ENCODE assay signal across 11 cellular contexts in genomic region chr17:77422104-77422782, GRCh38.
DNase-seq lines count a peak whose midpoint lies in the region; FAIRE-seq and TF ChIP-seq lines count a peak whose summit lies in the region.
"Had no signal": no experiment of that assay in that cellular context is flagged by ENCODE, and none has a peak within 500 bp of the region (broad histone marks: within the 10 kb centered on the region; RNA-seq: fewer than 3 reads in every experiment).

No MANE protein-coding gene starts in this region.

- H3K27ac ChIP-seq in WERI-Rb-1 = peak overlapping the region; percentile 70
- H3K27ac ChIP-seq in kidney (ENCODE audit: low read depth in 2 of 2, low read length in 2 of 2) = peak overlapping the region; percentile 16 to 50
- H3K27ac ChIP-seq in spleen = peak overlapping the region in 7 of 8 donors; percentile 27 to 92 (median 58)
- peak overlapping the region in 1 of 2 donors; percentile 29 for H3K27ac ChIP-seq in small intestine (ENCODE audit: low read depth in 1 of 2, low read length in 1 of 2)

- H3K27me3 ChIP-seq in WERI-Rb-1 (ENCODE audit: insufficient read depth, low read depth, severe bottlenecking) (no peaks in the 10 kb centered on the region), spleen (replicated peaks in 1 of 7) (no peaks in the 10 kb centered on the region), small intestine (ENCODE audit: control insufficient read depth in 2 of 2, insufficient read depth in 2 of 2, low read length in 2 of 2) (no peaks in the 10 kb centered on the region)

- H3K4me3 Mint-ChIP-seq in activated CD4-positive, alpha-beta memory T cell treated with anti-CD3 and anti-CD28 coated beads for 36 hours = no peak overlapping the region
- H3K4me3 Mint-ChIP-seq: neural crest cell had no signal

- H3K27me3 Mint-ChIP-seq in activated CD4-positive, alpha-beta memory T cell treated with anti-CD3 and anti-CD28 coated beads for 36 hours = no peaks in the 10 kb centered on the region

- WGBS in spleen, 5 donors = 90 to 96% (median 92%) methylated on average over 18 of the region's 18 CpGs
- 91 to 97% (median 95%) methylated on average over 18 of the region's 18 CpGs for WGBS in small intestine, 3 donors

- peaks cover 52% of the 10 kb centered on the region for H3K4me1 Mint-ChIP-seq in activated CD4-positive, alpha-beta memory T cell treated with anti-CD3 and anti-CD28 coated beads for 36 hours (ENCODE audit: low read depth)

- TF ChIP-seq POLR2A in spleen (IDR thresholded peaks at IDR 0.05) = no peak

- peak; percentile 51 for DNase-seq in ELR (ENCODE audit: low read depth)
- DNase-seq in WERI-Rb-1 = no peak
- DNase-seq in kidney = peak; percentile 88
- DNase-seq in spleen = no peak
- DNase-seq in epidermal melanocyte (ENCODE audit: insufficient read length, low spot score) = no peak
- no peak for DNase-seq in NCI-H524 treated with DMSO at 0.1 percent for 48 hours (lab: John Stamatoyannopoulos, UW)
- DNase-seq in small intestine = no peak
- DNase-seq in activated CD4-positive, alpha-beta memory T cell treated with anti-CD3 and anti-CD28 coated beads for 36 hours = no peak
- DNase-seq: GDM1, NCI-H774 had no signal

- CTCF ChIA-PET in activated CD4-positive, alpha-beta memory T cell treated with anti-CD3 and anti-CD28 coated beads for 36 hours (lab: Charles Lee) = interaction anchor here (1.4 to 8.0 kb wide), 7 partner anchors 8 to 92 kb away, joined by 3 to 42 read pairs (median 7); no protein-coding TSS in a partner anchor

- H3K9me3 ChIP-seq in WERI-Rb-1 (ENCODE audit: severe bottlenecking) (no peaks in the 10 kb centered on the region), kidney (ENCODE audit: control insufficient read depth in 1 of 2, low read length in 2 of 2) (no peaks in the 10 kb centered on the region), spleen (no peaks in the 10 kb centered on the region), small intestine (ENCODE audit: control insufficient read depth, low read depth) (no peaks in the 10 kb centered on the region)

- H3K4me3 ChIP-seq in WERI-Rb-1 (ENCODE audit: low read depth, low read length) (no peak overlapping the region), kidney (ENCODE audit: low read length in 2 of 2) (no peak overlapping the region), spleen (no peak overlapping the region), small intestine (ENCODE audit: low read depth in 1 of 2, low read length in 2 of 2) (no peak overlapping the region)

- no peaks in the 10 kb centered on the region for H3K36me3 Mint-ChIP-seq in activated CD4-positive, alpha-beta memory T cell treated with anti-CD3 and anti-CD28 coated beads for 36 hours

- no peak for TF ChIP-seq CTCF in WERI-Rb-1 (IDR thresholded peaks at IDR 0.05; ENCODE audit: low read depth, low read length)
- TF ChIP-seq CTCF in kidney (IDR thresholded peaks at IDR 0.05; ENCODE audit: borderline replicate concordance, extremely low read depth, insufficient read depth) = no peak
- TF ChIP-seq CTCF in spleen (IDR thresholded peaks at IDR 0.05 in 8 of 11, conservative IDR thresholded peaks at IDR 0.05 in 3 of 11) = no peak

- H3K9ac ChIP-seq in kidney (ENCODE audit: low read length in 2 of 2) = peak overlapping the region in 1 of 2 donors; percentile 1

- H3K27ac Mint-ChIP-seq in activated CD4-positive, alpha-beta memory T cell treated with anti-CD3 and anti-CD28 coated beads for 36 hours = no peak overlapping the region

- H3K4me1 ChIP-seq in kidney (ENCODE audit: control insufficient read depth in 1 of 2, insufficient read depth in 1 of 2, low read depth in 1 of 2, low read length in 2 of 2) (peaks cover 31 to 55% of the 10 kb centered on the region in 2 donors), spleen (peaks cover 58 to 100% (median 80%) of the 10 kb centered on the region in 6 donors), small intestine (ENCODE audit: control insufficient read depth in 2 of 2, insufficient read depth in 1 of 2, low read depth in 1 of 2, low read length in 1 of 2) (peaks cover 1 to 22% of the 10 kb centered on the region in 2 donors)

- POLR2A ChIA-PET in activated CD4-positive, alpha-beta memory T cell treated with anti-CD3 and anti-CD28 coated beads for 36 hours (lab: Charles Lee) = interaction anchor here (1.6 to 1.8 kb wide), 2 partner anchors 7 to 12 kb away, joined by 6 to 7 read pairs; no protein-coding TSS in a partner anchor

- H3K9me3 Mint-ChIP-seq in activated CD4-positive, alpha-beta memory T cell treated with anti-CD3 and anti-CD28 coated beads for 36 hours = no peaks in the 10 kb centered on the region
- H3K9me3 Mint-ChIP-seq: neural crest cell had no signal

- H3K36me3 ChIP-seq in WERI-Rb-1 (peaks cover 55% of the 10 kb centered on the region), kidney (ENCODE audit: control insufficient read depth in 1 of 2, insufficient read depth in 2 of 2, low read length in 2 of 2) (no peaks in the 10 kb centered on the region), spleen (peaks cover 0 to 34% (median 0%) of the 10 kb centered on the region in 6 donors), small intestine (ENCODE audit: control insufficient read depth in 2 of 2, insufficient read depth in 2 of 2, low read length in 2 of 2) (no peaks in the 10 kb centered on the region)

- intact Hi-C loops in kidney (cut with DNase I) = no loop called here
- intact Hi-C loops in spleen (cut with DNase I; ENCODE audit: low total_unique reads) = no loop called here
- intact Hi-C loops in activated CD4-positive, alpha-beta memory T cell treated with anti-CD3 and anti-CD28 coated beads for 36 hours (cut with micrococcal nuclease) = no loop called here

- FAIRE-seq in kidney (lab: Jason Lieb, UNC) (no peak), small intestine (lab: Jason Lieb, UNC) (no peak)

Comparison
In these comparisons a context has a peak if more than half of its experiments do, and no peak if none do; other contexts are left out.
1. DNase-seq: peak in ELR (single experiment) and kidney (single experiment); none in WERI-Rb-1 (single experiment), spleen (single experiment), epidermal melanocyte (single experiment), NCI-H524 treated with DMSO at 0.1 percent for 48 hours (single experiment), small intestine (single experiment) and activated CD4-positive, alpha-beta memory T cell treated with anti-CD3 and anti-CD28 coated beads for 36 hours (single experiment).